In the genomic region with DNA sequence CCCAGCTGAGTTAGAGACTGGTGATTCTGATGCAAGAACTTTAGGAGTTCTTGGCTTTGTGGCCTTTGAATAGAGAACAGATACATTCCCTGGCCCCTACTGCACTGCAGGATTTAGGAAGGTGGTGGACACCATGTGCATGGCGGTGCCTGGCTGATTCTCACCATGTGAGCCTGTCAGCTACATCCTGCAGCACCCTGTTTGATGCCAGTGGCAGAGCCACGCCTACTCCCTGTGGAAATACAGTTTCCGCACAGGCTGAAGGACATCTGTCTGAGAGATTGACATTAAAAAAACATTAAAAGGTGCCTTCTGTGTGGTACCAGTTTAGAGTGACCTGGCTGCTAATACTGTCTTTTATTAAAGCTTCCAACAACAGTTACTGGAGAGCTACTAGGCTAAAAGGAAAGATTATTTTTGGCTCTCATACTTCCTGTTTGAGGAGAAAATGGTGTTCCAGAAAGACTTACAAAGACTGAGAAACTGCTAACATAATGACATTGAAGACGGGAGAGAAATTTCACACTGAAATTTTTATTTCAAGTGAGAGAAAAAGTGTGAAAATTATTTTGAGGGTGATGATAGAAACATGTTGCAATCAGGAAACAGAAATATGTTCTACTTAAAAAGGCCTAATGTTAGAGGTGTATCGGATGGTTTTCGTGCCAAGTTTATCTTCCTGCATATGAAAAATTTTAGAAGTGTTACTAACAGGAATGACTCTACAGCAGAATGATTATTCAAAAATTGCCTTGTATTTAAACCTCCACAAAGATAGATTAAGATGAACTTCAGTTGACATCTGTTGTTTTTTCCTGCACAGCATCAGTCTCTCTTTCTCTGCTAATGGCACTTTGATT, we compare ENCODE assay signal across 9 cellular contexts. TPM values are rescaled to one million over a fixed set of nuclear protein-coding genes. Genes with fewer than 3 reads are reported as not detected.
DNase-seq lines count a peak whose midpoint lies in the region; ATAC-seq and TF ChIP-seq lines count a peak whose summit lies in the region.
"Had no signal": no experiment of that assay in that cellular context is flagged by ENCODE, and none has a peak within 500 bp of the region (broad histone marks: within the 10 kb centered on the region; RNA-seq: fewer than 3 reads in every experiment).

No MANE protein-coding gene starts in this region.

- H3K9me3 ChIP-seq in SK-N-MC (ENCODE audit: low read depth, low read length), result no peaks in the 10 kb centered on the region

- H3K36me3 ChIP-seq in KMS-11 (ENCODE audit: insufficient read depth), result no peaks in the 10 kb centered on the region
- H3K36me3 ChIP-seq in SK-N-MC (ENCODE audit: insufficient read depth, low read length), result no peaks in the 10 kb centered on the region

- no peak for DNase-seq in SK-N-MC (ENCODE audit: low read depth, low spot score)
- DNase-seq in left colon, result no peak
- no peak for DNase-seq in activated gamma-delta T cell (lab: John Stamatoyannopoulos, UW)
- no peak for DNase-seq in NCI-H2029 treated with DMSO at 0.1 percent for 48 hours (lab: John Stamatoyannopoulos, UW)
- no peak for DNase-seq in HuH-7.5 (ENCODE audit: low spot score)
- DNase-seq: activated CD8-positive, alpha-beta T cell treated with anti-CD3 and anti-CD28 coated beads for 36 hours had no signal

- H3K4me3 ChIP-seq in KMS-11 (IDR thresholded peaks at IDR 0.05; ENCODE audit: insufficient read depth, low read depth, low read length) (no peak overlapping the region), SK-N-MC (peak overlapping the region; percentile 1; the same call in 1 of the 2 replicates)

- intact Hi-C loops in left colon (cut with DNase I, micrococcal nuclease), result loop anchor here in 1 of 2 donors (5.0 kb wide), 1 partner anchor 120 kb away; no protein-coding TSS in a partner anchor

- peak; percentile 9 for ATAC-seq in GM18502 (IDR thresholded peaks at IDR 0.05; ENCODE audit: poor library complexity, unreplicated experiment)
- ATAC-seq in left colon, result peak; percentile 24
- no peak for ATAC-seq in HG03442 (IDR thresholded peaks at IDR 0.05; ENCODE audit: unreplicated experiment)
- ATAC-seq: activated CD8-positive, alpha-beta T cell treated with anti-CD3 and anti-CD28 coated beads for 36 hours had no signal

- H2AFZ ChIP-seq in KMS-11 (ENCODE audit: low read depth), result no peak overlapping the region

- H3K4me2 ChIP-seq in KMS-11, result peak overlapping the region; percentile 31; the same call in 1 of the 2 replicates

- H3K4me1 ChIP-seq in KMS-11 (ENCODE audit: low read depth, poor library complexity, severe bottlenecking), result peaks cover 48% of the 10 kb centered on the region

- H3K79me2 ChIP-seq in KMS-11 (ENCODE audit: insufficient read depth, low read depth), result no peaks in the 10 kb centered on the region

- H3K27ac ChIP-seq in KMS-11, result no peak overlapping the region
- peak overlapping the region; percentile 50; the same call in 1 of the 2 replicates for H3K27ac ChIP-seq in SK-N-MC

- no peaks in the 10 kb centered on the region for H4K20me1 ChIP-seq in KMS-11 (ENCODE audit: insufficient read depth)

- TF ChIP-seq CTCF in KMS-11 (conservative IDR thresholded peaks at IDR 0.05; ENCODE audit: low read depth, low read length), result no peak; the same call in 1 of the 2 replicates

- peaks cover 4% of the 10 kb centered on the region; the same call in 1 of the 2 replicates for H3K27me3 ChIP-seq in KMS-11 (ENCODE audit: insufficient read depth, low read depth)

- H3K9ac ChIP-seq in KMS-11, result no peak overlapping the region
- no peak overlapping the region for H3K9ac ChIP-seq in SK-N-MC (ENCODE audit: insufficient read length)

RNA-seq across cellular contexts. Expression of a gene that starts 50.3 kb away (rescaled TPM):
- total RNA-seq in left colon, result under 1 TPM; 0.76 to 0.89 TPM
- total RNA-seq: activated CD8-positive, alpha-beta T cell treated with anti-CD3 and anti-CD28 coated beads for 36 hours had no signal
